Comparison of ENCODE assay signal across 1 cellular context in genomic region chr5:179549973-179550510, GRCh38.
TF ChIP-seq lines count a peak whose summit lies in the region.

No MANE protein-coding gene starts in this region.

TF ChIP-seq in GM12878, 131 proteins besides CTCF, POLR2A, EP300 and RAD21 (continued from another document and continues in another):
- TF ChIP-seq TAF1 (IDR thresholded peaks at IDR 0.05; ENCODE audit: borderline replicate concordance, low read depth, low read length) (no peak), PAX8 (IDR thresholded peaks at IDR 0.05) (no peak), GATAD2B (conservative IDR thresholded peaks at IDR 0.05; ENCODE audit: low read depth) (no peak), SREBF2 (IDR thresholded peaks at IDR 0.05; ENCODE audit: low read length) (no peak), RUNX3 (IDR thresholded peaks at IDR 0.05; ENCODE audit: low read length) (peak; percentile 13; the same call in 1 of the 2 replicates), SIN3A (IDR thresholded peaks at IDR 0.05; ENCODE audit: low read depth, low read length) (no peak), KAT2A (conservative IDR thresholded peaks at IDR 0.05; ENCODE audit: control insufficient read depth, low read depth, low read length) (no peak), ATF3 (IDR thresholded peaks at IDR 0.05; ENCODE audit: borderline replicate concordance, extremely low read depth, low read depth, low read length) (no peak), PAX5 (IDR thresholded peaks at IDR 0.05; ENCODE audit: borderline replicate concordance, low read depth, low read length) (no peak), ESRRA (IDR thresholded peaks at IDR 0.05; ENCODE audit: low read length) (no peak), FOS (IDR thresholded peaks at IDR 0.05; ENCODE audit: borderline replicate concordance, extremely low read depth, insufficient read length) (no peak), IRF4 (IDR thresholded peaks at IDR 0.05; ENCODE audit: low read depth, low read length) (no peak), EGR1 (IDR thresholded peaks at IDR 0.05; ENCODE audit: borderline replicate concordance in 1 of 2, low read depth in 2 of 2, low read length in 2 of 2) (no peak), CREM (IDR thresholded peaks at IDR 0.05; ENCODE audit: low read depth) (no peak), NFIC (IDR thresholded peaks at IDR 0.05; ENCODE audit: low read depth, low read length) (peak; percentile 53; the same call in 1 of the 2 replicates), CREB1 (IDR thresholded peaks at IDR 0.05; ENCODE audit: low read depth) (peak; percentile 74), JUNB (IDR thresholded peaks at IDR 0.05) (no peak; the same call in 1 of the 2 replicates), MEF2B (IDR thresholded peaks at IDR 0.05; ENCODE audit: partially characterized antibody, poor library complexity, severe bottlenecking) (no peak), PRDM15 (CRISPR knock-in tag; IDR thresholded peaks at IDR 0.05) (no peak), SMC3 (IDR thresholded peaks at IDR 0.05; ENCODE audit: borderline replicate concordance, low read length) (no peak), NR2F1 (conservative IDR thresholded peaks at IDR 0.05) (no peak), ZNF384 (IDR thresholded peaks at IDR 0.05; ENCODE audit: borderline replicate concordance, low read depth, low read length) (peak; percentile 40; the same call in 1 of the 2 replicates), POU2F2 (IDR thresholded peaks at IDR 0.05; ENCODE audit: borderline replicate concordance, low read depth, low read length) (no peak), EED (IDR thresholded peaks at IDR 0.05; ENCODE audit: low read depth) (peak; percentile 30; the same call in 1 of the 2 replicates), MEF2A (IDR thresholded peaks at IDR 0.05; ENCODE audit: insufficient read depth, low read depth, low read length) (no peak), E2F4 (IDR thresholded peaks at IDR 0.05; ENCODE audit: low read depth, low read length) (no peak), MYC (IDR thresholded peaks at IDR 0.05; ENCODE audit: insufficient read depth, insufficient read length, insufficient replicate concordance, low read length, severe bottlenecking) (no peak), ZNF24 (IDR thresholded peaks at IDR 0.05) (no peak), USF1 (IDR thresholded peaks at IDR 0.05; ENCODE audit: borderline replicate concordance, extremely low read length, insufficient read depth, low read depth, low read length) (no peak), MTA3 (IDR thresholded peaks at IDR 0.05; ENCODE audit: borderline replicate concordance, low read length) (no peak), STAT1 (conservative IDR thresholded peaks at IDR 0.05) (no peak), NFYA (IDR thresholded peaks at IDR 0.05; ENCODE audit: borderline replicate concordance, low read depth, low read length) (no peak)
- TF ChIP-seq, protein P1, sequence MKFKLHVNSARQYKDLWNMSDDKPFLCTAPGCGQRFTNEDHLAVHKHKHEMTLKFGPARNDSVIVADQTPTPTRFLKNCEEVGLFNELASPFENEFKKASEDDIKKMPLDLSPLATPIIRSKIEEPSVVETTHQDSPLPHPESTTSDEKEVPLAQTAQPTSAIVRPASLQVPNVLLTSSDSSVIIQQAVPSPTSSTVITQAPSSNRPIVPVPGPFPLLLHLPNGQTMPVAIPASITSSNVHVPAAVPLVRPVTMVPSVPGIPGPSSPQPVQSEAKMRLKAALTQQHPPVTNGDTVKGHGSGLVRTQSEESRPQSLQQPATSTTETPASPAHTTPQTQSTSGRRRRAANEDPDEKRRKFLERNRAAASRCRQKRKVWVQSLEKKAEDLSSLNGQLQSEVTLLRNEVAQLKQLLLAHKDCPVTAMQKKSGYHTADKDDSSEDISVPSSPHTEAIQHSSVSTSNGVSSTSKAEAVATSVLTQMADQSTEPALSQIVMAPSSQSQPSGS (IDR thresholded peaks at IDR 0.05; ENCODE audit: low read length): 0 out of 2 replicates have a peak, but pooled peaks have one; percentile 39
- TF ChIP-seq, protein P2, sequence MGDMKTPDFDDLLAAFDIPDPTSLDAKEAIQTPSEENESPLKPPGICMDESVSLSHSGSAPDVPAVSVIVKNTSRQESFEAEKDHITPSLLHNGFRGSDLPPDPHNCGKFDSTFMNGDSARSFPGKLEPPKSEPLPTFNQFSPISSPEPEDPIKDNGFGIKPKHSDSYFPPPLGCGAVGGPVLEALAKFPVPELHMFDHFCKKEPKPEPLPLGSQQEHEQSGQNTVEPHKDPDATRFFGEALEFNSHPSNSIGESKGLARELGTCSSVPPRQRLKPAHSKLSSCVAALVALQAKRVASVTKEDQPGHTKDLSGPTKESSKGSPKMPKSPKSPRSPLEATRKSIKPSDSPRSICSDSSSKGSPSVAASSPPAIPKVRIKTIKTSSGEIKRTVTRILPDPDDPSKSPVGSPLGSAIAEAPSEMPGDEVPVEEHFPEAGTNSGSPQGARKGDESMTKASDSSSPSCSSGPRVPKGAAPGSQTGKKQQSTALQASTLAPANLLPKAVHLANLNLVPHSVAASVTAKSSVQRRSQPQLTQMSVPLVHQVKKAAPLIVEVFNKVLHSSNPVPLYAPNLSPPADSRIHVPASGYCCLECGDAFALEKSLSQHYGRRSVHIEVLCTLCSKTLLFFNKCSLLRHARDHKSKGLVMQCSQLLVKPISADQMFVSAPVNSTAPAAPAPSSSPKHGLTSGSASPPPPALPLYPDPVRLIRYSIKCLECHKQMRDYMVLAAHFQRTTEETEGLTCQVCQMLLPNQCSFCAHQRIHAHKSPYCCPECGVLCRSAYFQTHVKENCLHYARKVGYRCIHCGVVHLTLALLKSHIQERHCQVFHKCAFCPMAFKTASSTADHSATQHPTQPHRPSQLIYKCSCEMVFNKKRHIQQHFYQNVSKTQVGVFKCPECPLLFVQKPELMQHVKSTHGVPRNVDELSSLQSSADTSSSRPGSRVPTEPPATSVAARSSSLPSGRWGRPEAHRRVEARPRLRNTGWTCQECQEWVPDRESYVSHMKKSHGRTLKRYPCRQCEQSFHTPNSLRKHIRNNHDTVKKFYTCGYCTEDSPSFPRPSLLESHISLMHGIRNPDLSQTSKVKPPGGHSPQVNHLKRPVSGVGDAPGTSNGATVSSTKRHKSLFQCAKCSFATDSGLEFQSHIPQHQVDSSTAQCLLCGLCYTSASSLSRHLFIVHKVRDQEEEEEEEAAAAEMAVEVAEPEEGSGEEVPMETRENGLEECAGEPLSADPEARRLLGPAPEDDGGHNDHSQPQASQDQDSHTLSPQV (IDR thresholded peaks at IDR 0.05): no peak
- TF ChIP-seq, protein P3, sequence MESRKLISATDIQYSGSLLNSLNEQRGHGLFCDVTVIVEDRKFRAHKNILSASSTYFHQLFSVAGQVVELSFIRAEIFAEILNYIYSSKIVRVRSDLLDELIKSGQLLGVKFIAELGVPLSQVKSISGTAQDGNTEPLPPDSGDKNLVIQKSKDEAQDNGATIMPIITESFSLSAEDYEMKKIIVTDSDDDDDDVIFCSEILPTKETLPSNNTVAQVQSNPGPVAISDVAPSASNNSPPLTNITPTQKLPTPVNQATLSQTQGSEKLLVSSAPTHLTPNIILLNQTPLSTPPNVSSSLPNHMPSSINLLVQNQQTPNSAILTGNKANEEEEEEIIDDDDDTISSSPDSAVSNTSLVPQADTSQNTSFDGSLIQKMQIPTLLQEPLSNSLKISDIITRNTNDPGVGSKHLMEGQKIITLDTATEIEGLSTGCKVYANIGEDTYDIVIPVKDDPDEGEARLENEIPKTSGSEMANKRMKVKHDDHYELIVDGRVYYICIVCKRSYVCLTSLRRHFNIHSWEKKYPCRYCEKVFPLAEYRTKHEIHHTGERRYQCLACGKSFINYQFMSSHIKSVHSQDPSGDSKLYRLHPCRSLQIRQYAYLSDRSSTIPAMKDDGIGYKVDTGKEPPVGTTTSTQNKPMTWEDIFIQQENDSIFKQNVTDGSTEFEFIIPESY (IDR thresholded peaks at IDR 0.05): no peak
- TF ChIP-seq, protein P4, sequence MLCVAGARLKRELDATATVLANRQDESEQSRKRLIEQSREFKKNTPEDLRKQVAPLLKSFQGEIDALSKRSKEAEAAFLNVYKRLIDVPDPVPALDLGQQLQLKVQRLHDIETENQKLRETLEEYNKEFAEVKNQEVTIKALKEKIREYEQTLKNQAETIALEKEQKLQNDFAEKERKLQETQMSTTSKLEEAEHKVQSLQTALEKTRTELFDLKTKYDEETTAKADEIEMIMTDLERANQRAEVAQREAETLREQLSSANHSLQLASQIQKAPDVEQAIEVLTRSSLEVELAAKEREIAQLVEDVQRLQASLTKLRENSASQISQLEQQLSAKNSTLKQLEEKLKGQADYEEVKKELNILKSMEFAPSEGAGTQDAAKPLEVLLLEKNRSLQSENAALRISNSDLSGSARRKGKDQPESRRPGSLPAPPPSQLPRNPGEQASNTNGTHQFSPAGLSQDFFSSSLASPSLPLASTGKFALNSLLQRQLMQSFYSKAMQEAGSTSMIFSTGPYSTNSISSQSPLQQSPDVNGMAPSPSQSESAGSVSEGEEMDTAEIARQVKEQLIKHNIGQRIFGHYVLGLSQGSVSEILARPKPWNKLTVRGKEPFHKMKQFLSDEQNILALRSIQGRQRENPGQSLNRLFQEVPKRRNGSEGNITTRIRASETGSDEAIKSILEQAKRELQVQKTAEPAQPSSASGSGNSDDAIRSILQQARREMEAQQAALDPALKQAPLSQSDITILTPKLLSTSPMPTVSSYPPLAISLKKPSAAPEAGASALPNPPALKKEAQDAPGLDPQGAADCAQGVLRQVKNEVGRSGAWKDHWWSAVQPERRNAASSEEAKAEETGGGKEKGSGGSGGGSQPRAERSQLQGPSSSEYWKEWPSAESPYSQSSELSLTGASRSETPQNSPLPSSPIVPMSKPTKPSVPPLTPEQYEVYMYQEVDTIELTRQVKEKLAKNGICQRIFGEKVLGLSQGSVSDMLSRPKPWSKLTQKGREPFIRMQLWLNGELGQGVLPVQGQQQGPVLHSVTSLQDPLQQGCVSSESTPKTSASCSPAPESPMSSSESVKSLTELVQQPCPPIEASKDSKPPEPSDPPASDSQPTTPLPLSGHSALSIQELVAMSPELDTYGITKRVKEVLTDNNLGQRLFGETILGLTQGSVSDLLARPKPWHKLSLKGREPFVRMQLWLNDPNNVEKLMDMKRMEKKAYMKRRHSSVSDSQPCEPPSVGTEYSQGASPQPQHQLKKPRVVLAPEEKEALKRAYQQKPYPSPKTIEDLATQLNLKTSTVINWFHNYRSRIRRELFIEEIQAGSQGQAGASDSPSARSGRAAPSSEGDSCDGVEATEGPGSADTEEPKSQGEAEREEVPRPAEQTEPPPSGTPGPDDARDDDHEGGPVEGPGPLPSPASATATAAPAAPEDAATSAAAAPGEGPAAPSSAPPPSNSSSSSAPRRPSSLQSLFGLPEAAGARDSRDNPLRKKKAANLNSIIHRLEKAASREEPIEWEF (IDR thresholded peaks at IDR 0.05; ENCODE audit: insufficient replicate concordance, low read depth, low read length): no peak
- TF ChIP-seq, protein P5, sequence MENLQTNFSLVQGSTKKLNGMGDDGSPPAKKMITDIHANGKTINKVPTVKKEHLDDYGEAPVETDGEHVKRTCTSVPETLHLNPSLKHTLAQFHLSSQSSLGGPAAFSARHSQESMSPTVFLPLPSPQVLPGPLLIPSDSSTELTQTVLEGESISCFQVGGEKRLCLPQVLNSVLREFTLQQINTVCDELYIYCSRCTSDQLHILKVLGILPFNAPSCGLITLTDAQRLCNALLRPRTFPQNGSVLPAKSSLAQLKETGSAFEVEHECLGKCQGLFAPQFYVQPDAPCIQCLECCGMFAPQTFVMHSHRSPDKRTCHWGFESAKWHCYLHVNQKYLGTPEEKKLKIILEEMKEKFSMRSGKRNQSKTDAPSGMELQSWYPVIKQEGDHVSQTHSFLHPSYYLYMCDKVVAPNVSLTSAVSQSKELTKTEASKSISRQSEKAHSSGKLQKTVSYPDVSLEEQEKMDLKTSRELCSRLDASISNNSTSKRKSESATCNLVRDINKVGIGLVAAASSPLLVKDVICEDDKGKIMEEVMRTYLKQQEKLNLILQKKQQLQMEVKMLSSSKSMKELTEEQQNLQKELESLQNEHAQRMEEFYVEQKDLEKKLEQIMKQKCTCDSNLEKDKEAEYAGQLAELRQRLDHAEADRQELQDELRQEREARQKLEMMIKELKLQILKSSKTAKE (IDR thresholded peaks at IDR 0.05; ENCODE audit: low read depth, poor library complexity, severe bottlenecking): no peak
